In the genomic region with DNA sequence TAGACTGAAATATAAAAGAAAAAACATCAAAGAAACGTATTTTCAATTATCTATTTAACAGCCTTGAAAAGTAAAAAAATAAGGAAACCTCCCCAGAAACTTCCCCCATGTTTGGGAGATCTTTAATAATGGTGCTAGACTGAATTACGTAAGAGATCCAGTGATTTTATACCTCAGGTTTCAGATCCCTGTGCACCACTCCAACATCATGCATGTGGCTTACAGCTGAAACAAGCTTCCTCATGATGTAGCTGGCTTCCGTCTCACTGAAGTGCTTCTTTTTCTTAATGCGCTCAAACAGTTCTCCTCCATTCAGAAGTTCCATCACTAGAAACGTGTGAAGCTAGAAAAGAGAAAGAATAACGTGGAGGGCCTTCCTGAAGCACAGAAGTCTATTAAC, we compare ENCODE assay signal across 32 cellular contexts.
"Had no signal": no experiment of that assay in that cellular context is flagged by ENCODE, and none has a peak within 500 bp of the region (broad histone marks: within the 10 kb centered on the region; RNA-seq: fewer than 3 reads in every experiment).

No MANE protein-coding gene starts in this region.

- DNase-seq: activated CD4-positive, alpha-beta T cell treated with anti-CD3 and anti-CD28 coated beads for 36 hours; activated CD4-positive, CD25-positive, alpha-beta regulatory T cell; activated CD8-positive, alpha-beta memory T cell treated with anti-CD3 and anti-CD28 coated beads, Interleukin-2, amount 10 ng/mL, durations not matched to agents 7 days and 5 days; activated CD8-positive, alpha-beta T cell treated with anti-CD3 and anti-CD28 coated beads, Interleukin-2, amount 10 ng/mL, durations not matched to agents 7 days and 5 days; activated naive CD4-positive, alpha-beta T cell; activated T-cell treated with anti-CD3 and anti-CD28 coated beads, Interleukin-2, amount 50 U/mL, for 48 hours; esophagus squamous epithelium; gastrocnemius medialis; head of caudate nucleus; hypothalamus; left lung; naive B cell; nephron progenitor cell; ovary; psoas muscle; stimulated activated CD4-positive, alpha-beta T cell treated with anti-CD3 and anti-CD28 coated beads, Interleukin-1b, Interleukin-23, amount 100 ng/mL, for 48 hours; stimulated activated naive B cell treated with anti-CD40 and anti-IgM and Interleukin-4, amounts not matched to agents 10 μg/mL and 1 μg/mL and 100 μg/mL, for 72 hours; stomach; T-cell; tibial artery; upper lobe of right lung had no signal

- H3K27ac Mint-ChIP-seq: activated CD4-positive, alpha-beta T cell treated with anti-CD3 and anti-CD28 coated beads for 36 hours; activated CD8-positive, alpha-beta memory T cell treated with anti-CD3 and anti-CD28 coated beads, Interleukin-2, amount 10 ng/mL, durations not matched to agents 7 days and 5 days; activated CD8-positive, alpha-beta T cell treated with anti-CD3 and anti-CD28 coated beads, Interleukin-2, amount 10 ng/mL, durations not matched to agents 7 days and 5 days; activated naive CD4-positive, alpha-beta T cell treated with anti-CD3 and anti-CD28 coated beads, Interleukin-2, amount 50 U/mL, for 72 hours; dendritic cell treated with granulocyte-macrophage colony-stimulating factor and Interleukin-4, amounts not matched to agents 40 ng/mL and 50 ng/mL, for 4 days; nephron progenitor cell; stimulated activated naive B cell treated with anti-CD40 and anti-IgM and Interleukin-4, amounts not matched to agents 10 μg/mL and 1 μg/mL and 100 μg/mL, for 72 hours; T-cell; T-helper 2 cell treated with Interferon-gamma antibody and Interleukin-4, amounts not matched to agents 5 μg/mL and 100 μg/mL, for 36 hours had no signal

- H3K27me3 Mint-ChIP-seq: activated CD4-positive, alpha-beta T cell treated with anti-CD3 and anti-CD28 coated beads for 36 hours; activated CD8-positive, alpha-beta memory T cell treated with anti-CD3 and anti-CD28 coated beads, Interleukin-2, amount 10 ng/mL, durations not matched to agents 7 days and 5 days; central memory CD8-positive, alpha-beta T cell; dendritic cell treated with granulocyte-macrophage colony-stimulating factor and Interleukin-4, amounts not matched to agents 40 ng/mL and 50 ng/mL, for 4 days; naive B cell; stimulated activated naive B cell treated with anti-CD40 and anti-IgM and Interleukin-4, amounts not matched to agents 10 μg/mL and 1 μg/mL and 100 μg/mL, for 72 hours; T-cell had no signal

- H3K36me3 Mint-ChIP-seq: activated naive CD4-positive, alpha-beta T cell treated with anti-CD3 and anti-CD28 coated beads, Interleukin-2, amount 50 U/mL, for 72 hours had no signal

- H3K4me3 ChIP-seq: esophagus squamous epithelium, gastrocnemius medialis, left lung, lung, ovary, psoas muscle, right atrium auricular region, smooth muscle cell, stomach, suprapubic skin, tibial artery, upper lobe of right lung had no signal

- H3K27ac ChIP-seq: epithelial cell of prostate, esophagus squamous epithelium, gastrocnemius medialis, left lung, ovary, psoas muscle, right atrium auricular region, stomach, suprapubic skin, tibial artery, upper lobe of right lung had no signal

- FAIRE-seq: bronchial epithelial cell, endometrium had no signal

- ATAC-seq: activated CD4-positive, alpha-beta T cell treated with anti-CD3 and anti-CD28 coated beads for 36 hours; activated CD8-positive, alpha-beta memory T cell treated with anti-CD3 and anti-CD28 coated beads, Interleukin-2, amount 10 ng/mL, durations not matched to agents 7 days and 5 days; activated CD8-positive, alpha-beta T cell treated with anti-CD3 and anti-CD28 coated beads, Interleukin-2, amount 10 ng/mL, durations not matched to agents 7 days and 5 days; activated naive CD4-positive, alpha-beta T cell treated with anti-CD3 and anti-CD28 coated beads, Interleukin-2, amount 50 U/mL, for 72 hours; gastrocnemius medialis; left lung; psoas muscle; stimulated activated naive B cell treated with anti-CD40 and anti-IgM and Interleukin-4, amounts not matched to agents 10 μg/mL and 1 μg/mL and 100 μg/mL, for 72 hours; T-cell; upper lobe of right lung had no signal

- H3K4me1 Mint-ChIP-seq: activated CD4-positive, alpha-beta T cell treated with anti-CD3 and anti-CD28 coated beads for 36 hours; central memory CD8-positive, alpha-beta T cell; naive B cell; nephron progenitor cell; T-cell had no signal

- H3K9me3 Mint-ChIP-seq: activated naive CD4-positive, alpha-beta T cell treated with anti-CD3 and anti-CD28 coated beads, Interleukin-2, amount 50 U/mL, for 72 hours; central memory CD8-positive, alpha-beta T cell; dendritic cell treated with granulocyte-macrophage colony-stimulating factor and Interleukin-4, amounts not matched to agents 40 ng/mL and 50 ng/mL, for 4 days; naive B cell; nephron progenitor cell; stimulated activated naive B cell treated with anti-CD40 and anti-IgM and Interleukin-4, amounts not matched to agents 10 μg/mL and 1 μg/mL and 100 μg/mL, for 72 hours; T-cell; T-helper 2 cell treated with Interferon-gamma antibody and Interleukin-4, amounts not matched to agents 5 μg/mL and 100 μg/mL, for 36 hours had no signal

- H3K4me1 ChIP-seq: esophagus squamous epithelium, gastrocnemius medialis, left lung, psoas muscle, stomach, suprapubic skin, upper lobe of right lung had no signal

- H3K27me3 ChIP-seq: esophagus squamous epithelium, gastrocnemius medialis, left lung, ovary, right atrium auricular region, stomach, suprapubic skin, tibial artery, upper lobe of right lung had no signal

- H3K9me3 ChIP-seq: esophagus squamous epithelium, gastrocnemius medialis, left lung, ovary, psoas muscle, right atrium auricular region, stomach, suprapubic skin, tibial artery, upper lobe of right lung had no signal

- H3K4me3 Mint-ChIP-seq: activated CD4-positive, alpha-beta T cell treated with anti-CD3 and anti-CD28 coated beads for 36 hours; activated CD8-positive, alpha-beta memory T cell treated with anti-CD3 and anti-CD28 coated beads, Interleukin-2, amount 10 ng/mL, durations not matched to agents 7 days and 5 days; activated CD8-positive, alpha-beta T cell treated with anti-CD3 and anti-CD28 coated beads, Interleukin-2, amount 10 ng/mL, durations not matched to agents 7 days and 5 days; central memory CD8-positive, alpha-beta T cell; dendritic cell treated with granulocyte-macrophage colony-stimulating factor and Interleukin-4, amounts not matched to agents 40 ng/mL and 50 ng/mL, for 4 days; naive B cell; nephron progenitor cell; stimulated activated naive B cell treated with anti-CD40 and anti-IgM and Interleukin-4, amounts not matched to agents 10 μg/mL and 1 μg/mL and 100 μg/mL, for 72 hours; T-cell; T-helper 2 cell treated with Interferon-gamma antibody and Interleukin-4, amounts not matched to agents 5 μg/mL and 100 μg/mL, for 36 hours had no signal

- H3K36me3 ChIP-seq: ovary had no signal
